Comparison of ENCODE assay signal across 20 cellular contexts in genomic region chr15:36784717-36785116, GRCh38.
"Had no signal": no experiment of that assay in that cellular context is flagged by ENCODE, and none has a peak within 500 bp of the region (broad histone marks: within the 10 kb centered on the region; RNA-seq: fewer than 3 reads in every experiment).

No MANE protein-coding gene starts in this region.

- H3K9me3 ChIP-seq: heart left ventricle, lower lobe of right lung, psoas muscle, stomach, thoracic aorta, transverse colon had no signal

- H3K4me3 Mint-ChIP-seq: memory B cell, naive B cell, nephron had no signal

- H3K4me3 ChIP-seq: heart left ventricle, lower lobe of right lung, psoas muscle, stomach, thoracic aorta had no signal

- H3K9me3 Mint-ChIP-seq: memory B cell, naive B cell, nephron had no signal

- H3K4me1 ChIP-seq: lower lobe of right lung, parathyroid adenoma, psoas muscle had no signal

- ATAC-seq: esophagus mucosa, lower lobe of right lung, psoas muscle had no signal

- H3K27ac ChIP-seq: dorsolateral prefrontal cortex, lower lobe of right lung, parathyroid adenoma, psoas muscle, stomach, thoracic aorta, transverse colon had no signal

- H3K36me3 ChIP-seq: heart left ventricle, lower lobe of right lung, stomach, thoracic aorta, transverse colon had no signal

- DNase-seq: cortex of kidney; dorsolateral prefrontal cortex; effector CD8-positive, alpha-beta T cell; heart left ventricle; hippocampal formation; lower lobe of right lung; naive B cell; occipital lobe; psoas muscle; retina; stimulated activated CD4-positive, alpha-beta T cell treated with anti-CD3 and anti-CD28 coated beads, Interleukin-12 subunit alpha, Interleukin-12 subunit beta, amount 100 ng/mL, for 4 hours; stimulated activated naive CD4-positive, alpha-beta T cell; stomach; substantia nigra; transverse colon had no signal

- H3K36me3 Mint-ChIP-seq: naive B cell had no signal

- H3K27me3 ChIP-seq: dorsolateral prefrontal cortex, heart left ventricle, stomach, transverse colon had no signal

- H3K27me3 Mint-ChIP-seq: memory B cell, naive B cell had no signal

- H3K27ac Mint-ChIP-seq: memory B cell, nephron had no signal

- H3K4me1 Mint-ChIP-seq: naive B cell, nephron had no signal
